23 cellular contexts compared by ENCODE assay signal in the genomic region with DNA sequence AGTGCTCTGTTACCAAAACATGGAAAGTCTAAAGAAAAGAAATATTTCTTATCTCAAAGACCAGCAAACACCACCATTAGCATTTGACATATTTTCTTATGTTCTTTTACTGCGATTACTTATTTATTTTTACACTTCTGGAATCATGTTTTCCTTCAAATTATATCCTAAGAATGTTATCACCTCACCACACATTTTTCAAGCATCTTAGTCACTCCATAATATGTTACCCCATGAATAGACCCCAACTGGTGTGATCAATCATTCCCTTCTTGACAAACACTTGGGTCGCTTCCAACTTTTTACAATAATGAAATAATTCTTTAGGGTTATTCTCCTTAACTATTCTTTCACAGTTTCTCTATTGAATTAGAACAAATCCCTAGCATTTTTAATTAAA.
"Had no signal": no experiment of that assay in that cellular context is flagged by ENCODE, and none has a peak within 500 bp of the region (broad histone marks: within the 10 kb centered on the region; RNA-seq: fewer than 3 reads in every experiment).

No MANE protein-coding gene starts in this region.

- H3K27me3 ChIP-seq: hepatocyte, ovary, suprapubic skin, tibial artery, upper lobe of right lung had no signal

- H3K4me2 ChIP-seq: hepatocyte had no signal

- DNase-seq: islet precursor cell; left ventricle myocardium inferior; midbrain; mucosa of descending colon; naive thymus-derived CD4-positive, alpha-beta T cell; ovary; retina; right cardiac atrium; small intestine; spleen; stimulated activated CD4-positive, alpha-beta T cell treated with anti-CD3 and anti-CD28 coated beads, Interleukin-4, amount 100 ng/mL, for 24 hours; stimulated activated naive CD4-positive, alpha-beta T cell; tibial artery; trophoblast cell; upper lobe of right lung had no signal

- H3K36me3 ChIP-seq: left ventricle myocardium inferior, ovary, prostate gland, spleen, suprapubic skin, thoracic aorta, tibial artery, upper lobe of right lung had no signal

- H3K4me1 ChIP-seq: left ventricle myocardium inferior, prostate gland, spleen, suprapubic skin, tibial artery, upper lobe of right lung had no signal

- H3K4me3 ChIP-seq: hepatocyte, left ventricle myocardium inferior, lung, mucosa of descending colon, ovary, prostate gland, spleen, suprapubic skin, thoracic aorta, tibial artery, upper lobe of right lung had no signal

- H3K9me3 ChIP-seq: mucosa of descending colon, ovary, prostate gland, spleen, suprapubic skin, thoracic aorta, tibial artery, upper lobe of right lung had no signal

- H3K27ac ChIP-seq: hepatocyte, left ventricle myocardium inferior, ovary, prostate gland, spleen, suprapubic skin, thoracic aorta, tibial artery, upper lobe of right lung had no signal

- ATAC-seq: mucosa of descending colon; naive thymus-derived CD4-positive, alpha-beta T cell; natural killer cell treated with Interleukin-12 subunit alpha and Interleukin-12 subunit beta and Interleukin-15 and Interleukin-18, amount 100 ng/mL, for 72 hours; right cardiac atrium; sciatic nerve; stimulated activated effector memory CD8-positive, alpha-beta T cell treated with anti-CD3 and anti-CD28 coated beads, Interleukin-12 subunit alpha, Interleukin-12 subunit beta, amount 100 ng/mL, for 72 hours; upper lobe of right lung had no signal

- H2AFZ ChIP-seq: hepatocyte had no signal

- H3K79me2 ChIP-seq: hepatocyte had no signal
